ENCODE assay signal across 1 cellular context in the genomic region with DNA sequence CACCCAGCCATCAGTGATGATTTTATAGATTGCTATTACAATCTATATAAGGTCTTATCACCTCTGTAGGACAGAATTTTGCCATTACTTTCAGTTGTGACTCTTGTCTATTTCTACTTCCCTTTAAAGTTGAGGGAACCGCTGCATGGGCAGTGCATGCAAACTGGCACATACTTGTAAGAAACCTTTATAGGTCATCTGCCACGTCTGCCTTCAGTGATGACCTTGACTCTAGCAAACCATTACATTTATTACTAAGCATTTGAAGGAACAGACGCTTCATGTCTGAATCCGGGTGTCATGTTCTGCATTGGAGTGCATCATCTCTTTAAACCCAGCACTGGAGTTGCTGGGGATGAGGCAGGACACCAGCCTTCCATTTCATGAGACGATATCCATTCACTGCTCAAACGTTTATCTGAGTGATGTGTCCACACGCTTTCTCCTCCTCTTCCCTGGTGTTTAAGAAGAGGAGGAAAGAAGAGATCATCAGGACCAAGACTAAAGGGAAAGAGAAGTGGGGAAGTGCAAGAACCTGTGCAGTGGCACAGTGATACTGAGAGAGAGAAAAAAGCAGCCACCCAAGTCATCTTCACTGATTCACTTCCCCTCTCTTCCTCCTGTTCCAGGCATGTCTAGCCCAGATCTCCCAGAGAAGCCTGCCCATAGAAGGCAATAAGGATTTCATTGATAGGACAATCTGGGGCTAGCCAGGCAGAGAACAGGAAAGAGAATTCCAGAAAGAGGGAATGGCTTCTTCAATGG.
TF ChIP-seq lines count a peak whose summit lies in the region.

No MANE protein-coding gene starts in this region.

TF ChIP-seq in GM12878, 131 proteins besides CTCF, POLR2A, EP300 and RAD21:
- TF ChIP-seq, protein P1, sequence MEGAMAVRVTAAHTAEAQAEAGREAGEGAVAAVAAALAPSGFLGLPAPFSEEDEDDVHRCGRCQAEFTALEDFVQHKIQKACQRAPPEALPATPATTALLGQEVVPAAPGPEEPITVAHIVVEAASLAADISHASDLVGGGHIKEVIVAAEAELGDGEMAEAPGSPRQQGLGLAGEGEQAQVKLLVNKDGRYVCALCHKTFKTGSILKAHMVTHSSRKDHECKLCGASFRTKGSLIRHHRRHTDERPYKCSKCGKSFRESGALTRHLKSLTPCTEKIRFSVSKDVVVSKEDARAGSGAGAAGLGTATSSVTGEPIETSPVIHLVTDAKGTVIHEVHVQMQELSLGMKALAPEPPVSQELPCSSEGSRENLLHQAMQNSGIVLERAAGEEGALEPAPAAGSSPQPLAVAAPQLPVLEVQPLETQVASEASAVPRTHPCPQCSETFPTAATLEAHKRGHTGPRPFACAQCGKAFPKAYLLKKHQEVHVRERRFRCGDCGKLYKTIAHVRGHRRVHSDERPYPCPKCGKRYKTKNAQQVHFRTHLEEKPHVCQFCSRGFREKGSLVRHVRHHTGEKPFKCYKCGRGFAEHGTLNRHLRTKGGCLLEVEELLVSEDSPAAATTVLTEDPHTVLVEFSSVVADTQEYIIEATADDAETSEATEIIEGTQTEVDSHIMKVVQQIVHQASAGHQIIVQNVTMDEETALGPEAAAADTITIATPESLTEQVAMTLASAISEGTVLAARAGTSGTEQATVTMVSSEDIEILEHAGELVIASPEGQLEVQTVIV (IDR thresholded peaks at IDR 0.05; ENCODE audit: borderline replicate concordance, partially characterized antibody): no peak
- TF ChIP-seq FOXM1 (IDR thresholded peaks at IDR 0.05; ENCODE audit: low read depth, low read length) (no peak), SPI1 (IDR thresholded peaks at IDR 0.05; ENCODE audit: borderline replicate concordance, insufficient read depth, low read depth, low read length) (peak; percentile 40; the same call in 1 of the 2 replicates)
- TF ChIP-seq, protein P2, sequence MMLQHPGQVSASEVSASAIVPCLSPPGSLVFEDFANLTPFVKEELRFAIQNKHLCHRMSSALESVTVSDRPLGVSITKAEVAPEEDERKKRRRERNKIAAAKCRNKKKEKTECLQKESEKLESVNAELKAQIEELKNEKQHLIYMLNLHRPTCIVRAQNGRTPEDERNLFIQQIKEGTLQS (IDR thresholded peaks at IDR 0.05; ENCODE audit: borderline replicate concordance, extremely low read depth, low read depth, low read length): no peak
